In genomic region chr9:95506438-95506691, GRCh38 we compare ENCODE assay signal across 1 cellular context.
TF ChIP-seq lines count a peak whose summit lies in the region.

No MANE protein-coding gene starts in this region.

TF ChIP-seq in GM12878, 131 proteins besides CTCF, POLR2A, EP300 and RAD21 (continued from another document and continues in another):
- TF ChIP-seq CEBPZ (IDR thresholded peaks at IDR 0.05; ENCODE audit: low read depth, low read length): no peak
- no peak for TF ChIP-seq CUX1 (IDR thresholded peaks at IDR 0.05; ENCODE audit: insufficient replicate concordance, low read depth, low read length)
- TF ChIP-seq SMAD1 (IDR thresholded peaks at IDR 0.05; ENCODE audit: low read depth, partially characterized antibody): no peak
- TF ChIP-seq TCF12 (IDR thresholded peaks at IDR 0.05; ENCODE audit: low read depth, low read length): no peak
- 0 out of 2 replicates have a peak, but pooled peaks have one; percentile 48 for TF ChIP-seq NBN (IDR thresholded peaks at IDR 0.05)
- TF ChIP-seq KAT2A (conservative IDR thresholded peaks at IDR 0.05; ENCODE audit: control insufficient read depth, low read depth, low read length): no peak
- TF ChIP-seq EGR1 (IDR thresholded peaks at IDR 0.05; ENCODE audit: borderline replicate concordance in 1 of 2, low read depth in 2 of 2, low read length in 2 of 2): peak in 1 of 2 experiments; percentile 52; a peak in 1 of 3 replicates
- no peak for TF ChIP-seq NR2C1 (IDR thresholded peaks at IDR 0.05)
- no peak for TF ChIP-seq MYB (IDR thresholded peaks at IDR 0.05; ENCODE audit: borderline replicate concordance, low read depth, low read length)
- no peak for TF ChIP-seq PAX5 (IDR thresholded peaks at IDR 0.05; ENCODE audit: borderline replicate concordance, low read depth, low read length)
- peak; percentile 41; the same call in 1 of the 2 replicates for TF ChIP-seq MXI1 (IDR thresholded peaks at IDR 0.05; ENCODE audit: low read depth, low read length)
- TF ChIP-seq E4F1 (IDR thresholded peaks at IDR 0.05; ENCODE audit: borderline replicate concordance, partially characterized antibody): no peak
- no peak for TF ChIP-seq CHD4 (IDR thresholded peaks at IDR 0.05)
- no peak for TF ChIP-seq SREBF1 (IDR thresholded peaks at IDR 0.05; ENCODE audit: low read length)
- TF ChIP-seq PBX3 (IDR thresholded peaks at IDR 0.05; ENCODE audit: insufficient replicate concordance, low read depth, low read length): no peak
- no peak for TF ChIP-seq ZSCAN29 (IDR thresholded peaks at IDR 0.05)
- TF ChIP-seq ZBTB4 (CRISPR knock-in tag; IDR thresholded peaks at IDR 0.05): no peak
- no peak for TF ChIP-seq USF2 (IDR thresholded peaks at IDR 0.05; ENCODE audit: borderline replicate concordance, low read depth, low read length)
- TF ChIP-seq ZNF687 (IDR thresholded peaks at IDR 0.05): no peak
- no peak for TF ChIP-seq CBFB (IDR thresholded peaks at IDR 0.05; ENCODE audit: low read depth)
- no peak for TF ChIP-seq YY1 (IDR thresholded peaks at IDR 0.05; ENCODE audit: low read depth, low read length)
- TF ChIP-seq RUNX3 (IDR thresholded peaks at IDR 0.05; ENCODE audit: low read length): peak; percentile 33; the same call in 1 of the 2 replicates
- TF ChIP-seq ZBED1 (IDR thresholded peaks at IDR 0.05; ENCODE audit: borderline replicate concordance): no peak
- TF ChIP-seq FOXM1 (IDR thresholded peaks at IDR 0.05; ENCODE audit: low read depth, low read length): peak; percentile 21; the same call in 1 of the 2 replicates
- TF ChIP-seq SKIL (IDR thresholded peaks at IDR 0.05; ENCODE audit: low read depth, poor library complexity, severe bottlenecking): no peak
- no peak for TF ChIP-seq YBX1 (IDR thresholded peaks at IDR 0.05)
- TF ChIP-seq RCOR1 (conservative IDR thresholded peaks at IDR 0.05; ENCODE audit: low read depth, low read length): no peak
- TF ChIP-seq TBL1XR1 (IDR thresholded peaks at IDR 0.05; ENCODE audit: low read depth, low read length): no peak
- 0 out of 2 replicates have a peak, but pooled peaks have one; percentile 19 for TF ChIP-seq ZNF24 (IDR thresholded peaks at IDR 0.05)
- no peak for TF ChIP-seq PKNOX1 (IDR thresholded peaks at IDR 0.05)
